Comparison of ENCODE assay signal across 23 cellular contexts in genomic region chr7:24017519-24017918, GRCh38.
A peak's percentile ranks its signal among the peaks of the same experiment; 100 is the strongest.
DNase-seq lines count a peak whose midpoint lies in the region; ATAC-seq and TF ChIP-seq lines count a peak whose summit lies in the region.
"Had no signal": no experiment of that assay in that cellular context is flagged by ENCODE, and none has a peak within 500 bp of the region (broad histone marks: within the 10 kb centered on the region; RNA-seq: fewer than 3 reads in every experiment).

No MANE protein-coding gene starts in this region.

- H3K4me1 ChIP-seq in tibial artery: no peaks in the 10 kb centered on the region
- H3K4me1 ChIP-seq: upper lobe of right lung had no signal

- H3K27ac ChIP-seq in tibial artery: no peak overlapping the region
- H3K27ac ChIP-seq: coronary artery, upper lobe of right lung had no signal

- intact Hi-C loops in tibial artery (cut with DNase I; ENCODE audit: low total_unique reads): no loop called here

- H3K9me3 ChIP-seq in tibial artery: peaks cover 0 to 7% (median 0%) of the 10 kb centered on the region in 3 donors
- H3K9me3 ChIP-seq: upper lobe of right lung had no signal

- ATAC-seq in GM18868 (IDR thresholded peaks at IDR 0.05; ENCODE audit: unreplicated experiment) (peak; percentile 43), HG02623 (IDR thresholded peaks at IDR 0.05; ENCODE audit: unreplicated experiment) (peak; percentile 50), HG03558 (IDR thresholded peaks at IDR 0.05; ENCODE audit: extremely low read depth, unreplicated experiment) (peak; percentile 85), GM19455 (IDR thresholded peaks at IDR 0.05; ENCODE audit: unreplicated experiment) (no peak)
- ATAC-seq: HCT116, left colon, upper lobe of right lung had no signal

- no peaks in the 10 kb centered on the region for H3K27me3 ChIP-seq in tibial artery
- H3K27me3 ChIP-seq: upper lobe of right lung had no signal

- DNase-seq in SIG-M5 treated with dmso at 0.1 percent for 504 hours (lab: John Stamatoyannopoulos, UW; ENCODE audit: unreplicated experiment) (peak; percentile 77), HuH-7.5 (ENCODE audit: low spot score) (no peak), tibial artery (no peak)
- no peak for DNase-seq in stimulated activated CD4-positive, alpha-beta T cell treated with anti-CD3 and anti-CD28 coated beads, Interleukin-15, amount 100 ng/mL, for 24 hours
- DNase-seq: activated CD4-positive, alpha-beta T cell treated with anti-CD3 and anti-CD28 coated beads, Interleukin-2, amount 50 U/mL, for 1 hour; activated CD8-positive, alpha-beta memory T cell treated with anti-CD3 and anti-CD28 coated beads, Interleukin-2, amount 50 U/mL, for 4 hours; CD8-positive, alpha-beta memory T cell; DND-41; Karpas-422; left colon; mesenchymal stem cell; naive B cell; NCI-H1417; NCI-H446 treated with DMSO at 0.1 percent for 48 hours; NK-92 treated with Interleukin-12 subunit alpha and Interleukin-12 subunit beta, amount 100 ng/mL, for 24 hours; occipital lobe; upper lobe of right lung had no signal

- TF ChIP-seq CTCF in tibial artery (IDR thresholded peaks at IDR 0.05): no peak

- H3K36me3 ChIP-seq in tibial artery: no peaks in the 10 kb centered on the region
- H3K36me3 ChIP-seq: upper lobe of right lung had no signal

- H3K4me3 ChIP-seq in tibial artery: no peak overlapping the region
- H3K4me3 ChIP-seq: coronary artery, upper lobe of right lung had no signal
